In the genomic region with DNA sequence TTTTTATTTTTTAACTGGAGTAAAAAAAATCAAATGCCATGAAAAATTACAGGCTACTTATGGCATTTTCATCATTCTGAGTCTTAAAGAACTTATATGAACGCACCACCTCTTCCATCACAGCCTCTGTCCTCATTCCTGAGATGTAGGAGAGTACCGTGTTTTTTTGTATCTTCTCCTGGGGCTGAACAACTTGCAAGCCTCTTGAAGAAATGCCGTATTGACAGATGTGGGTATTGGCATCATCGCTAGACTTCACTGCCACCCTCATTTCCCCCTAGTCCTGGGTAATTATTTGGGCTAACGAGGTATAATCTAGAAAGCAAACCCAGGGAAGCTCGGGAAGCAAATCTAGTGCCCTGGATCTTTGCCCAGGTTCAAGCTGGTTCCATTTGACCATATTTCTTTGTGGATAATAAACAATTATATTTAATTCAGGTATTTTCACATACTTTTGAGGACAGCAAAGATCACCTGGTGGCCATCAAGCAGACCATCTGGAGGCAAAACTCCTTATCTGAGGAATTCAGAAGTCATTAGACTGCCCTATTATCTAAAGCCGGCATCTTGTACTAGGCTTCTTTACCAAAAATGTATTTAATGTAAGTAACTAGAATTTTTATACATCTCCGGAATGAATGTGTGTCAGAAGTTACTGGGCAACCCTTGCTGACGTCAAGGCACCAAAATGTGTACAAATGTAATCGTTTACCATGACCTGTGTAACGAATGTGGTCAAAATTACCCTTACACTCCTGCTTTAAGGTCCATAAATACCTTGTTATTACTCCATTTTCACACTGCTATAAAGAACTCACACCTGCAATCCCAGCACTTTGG, we compare ENCODE assay signal across 18 cellular contexts.
"Had no signal": no experiment of that assay in that cellular context is flagged by ENCODE, and none has a peak within 500 bp of the region (broad histone marks: within the 10 kb centered on the region; RNA-seq: fewer than 3 reads in every experiment).

No MANE protein-coding gene starts in this region.

- DNase-seq: Kasumi-1; KG1; MM.1S; NCI-H1092 treated with DMSO at 0.1 percent for 48 hours; NCI-H1436 treated with DMSO at 0.1 percent for 48 hours; NCI-H1694 treated with DMSO at 0.1 percent for 48 hours; NCI-H1930; NCI-H2081; NCI-H2227 treated with DMSO at 0.1 percent for 48 hours; NCI-H524; NCI-H526 treated with DMSO at 0.1 percent for 48 hours; NCI-H748 treated with DMSO at 0.1 percent for 48 hours; NK-92 treated with Interleukin-12 subunit alpha and Interleukin-12 subunit beta, amount 100 ng/mL, for 24 hours; PC-3; SHP77; SK-N-SH; SW 1271 had no signal

- ATAC-seq: Panc1, PC-3 had no signal
